Comparison of ENCODE assay signal across 8 cellular contexts in the genomic region with DNA sequence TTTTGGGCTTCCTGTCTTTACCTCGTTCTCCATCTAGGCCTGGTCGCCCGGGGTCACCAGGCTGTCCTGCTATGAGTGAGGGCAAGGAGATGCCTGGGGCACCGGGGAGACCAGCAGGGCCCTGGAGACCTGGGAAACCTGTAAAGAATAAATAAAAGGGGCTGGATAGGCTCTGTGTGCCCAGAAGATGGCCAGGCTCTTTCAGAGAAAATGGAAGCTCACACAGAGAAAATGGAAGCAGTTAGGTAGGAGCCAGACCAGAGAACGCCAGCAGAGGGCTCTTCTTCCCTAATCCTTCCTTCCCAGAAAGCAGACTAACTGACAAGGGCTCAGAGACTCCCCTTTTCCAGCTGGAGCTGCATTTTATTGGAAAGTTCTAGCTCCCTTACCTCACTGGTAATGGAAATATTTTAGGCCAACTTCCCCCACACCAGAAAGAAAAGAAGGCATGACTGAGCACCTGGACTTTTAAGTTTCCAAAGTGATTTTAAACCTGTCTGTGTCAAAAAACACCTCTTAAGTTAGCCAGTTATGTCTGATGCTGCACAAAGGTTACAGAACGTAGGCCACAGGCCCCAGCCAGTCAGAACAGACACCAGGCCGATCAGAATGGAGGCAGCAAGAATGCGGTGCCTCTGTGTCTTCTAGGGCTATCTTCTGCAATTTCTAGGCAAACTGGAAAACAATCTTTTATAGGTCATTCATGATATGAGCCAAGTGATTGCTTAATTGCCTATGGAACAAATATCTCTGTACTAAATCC.
DNase-seq lines count a peak whose midpoint lies in the region; ATAC-seq and TF ChIP-seq lines count a peak whose summit lies in the region.

No MANE protein-coding gene starts in this region.

- H3K4me1 ChIP-seq in left lung = no peaks in the 10 kb centered on the region

- H3K9me3 ChIP-seq in WERI-Rb-1 (ENCODE audit: severe bottlenecking) = no peaks in the 10 kb centered on the region
- no peaks in the 10 kb centered on the region for H3K9me3 ChIP-seq in left lung

- H3K27ac ChIP-seq in WERI-Rb-1 (no peak overlapping the region), left lung (no peak overlapping the region)

- H3K4me3 ChIP-seq in WERI-Rb-1 (ENCODE audit: low read depth, low read length) (no peak overlapping the region), left lung (no peak overlapping the region)

- DNase-seq in DMS53 treated with DMSO at 0.1 percent for 48 hours (lab: John Stamatoyannopoulos, UW; ENCODE audit: unreplicated experiment) = peak; percentile 44
- peak; percentile 54 for DNase-seq in KBM-7
- DNase-seq in WERI-Rb-1 = peak; percentile 10
- DNase-seq in left lung = no peak
- DNase-seq in stimulated activated naive CD4-positive, alpha-beta T cell treated with Interleukin-2 at 50 U/mL for 16 hours (lab: John Stamatoyannopoulos, UW) = no peak

- in situ Hi-C loops in KBM-7 (cut with MboI; ENCODE audit: low pct_unique_long_range_greater_than_20kb, low sequenced_read_pairs) = no loop called here

- ATAC-seq in left lung = peak; percentile 73
- ATAC-seq in HG02763 (IDR thresholded peaks at IDR 0.05; ENCODE audit: unreplicated experiment) = no peak
- ATAC-seq in HG02588 (IDR thresholded peaks at IDR 0.05; ENCODE audit: unreplicated experiment) = no peak
- ATAC-seq in GM18873 (IDR thresholded peaks at IDR 0.05; ENCODE audit: low FRiP score, unreplicated experiment) = no peak

- H3K36me3 ChIP-seq in WERI-Rb-1 (no peaks in the 10 kb centered on the region), left lung (no peaks in the 10 kb centered on the region)

- H3K27me3 ChIP-seq in WERI-Rb-1 (ENCODE audit: insufficient read depth, low read depth, severe bottlenecking) (peaks cover 48% of the 10 kb centered on the region), left lung (no peaks in the 10 kb centered on the region)

- intact Hi-C loops in left lung (cut with DNase I) = no loop called here

- peak; percentile 66 for TF ChIP-seq CTCF in WERI-Rb-1 (IDR thresholded peaks at IDR 0.05; ENCODE audit: low read depth, low read length)
- no peak for TF ChIP-seq CTCF in left lung (IDR thresholded peaks at IDR 0.05)

Comparison
In these comparisons a context has a peak if more than half of its experiments do, and no peak if none do; other contexts are left out.
1. DNase-seq: peak in DMS53 treated with DMSO at 0.1 percent for 48 hours (single experiment), KBM-7 (single experiment) and WERI-Rb-1 (single experiment); none in left lung (0 of 2) and stimulated activated naive CD4-positive, alpha-beta T cell treated with Interleukin-2 at 50 U/mL for 16 hours (single experiment).